ENCODE assay signal across 1 cellular context in the genomic region with DNA sequence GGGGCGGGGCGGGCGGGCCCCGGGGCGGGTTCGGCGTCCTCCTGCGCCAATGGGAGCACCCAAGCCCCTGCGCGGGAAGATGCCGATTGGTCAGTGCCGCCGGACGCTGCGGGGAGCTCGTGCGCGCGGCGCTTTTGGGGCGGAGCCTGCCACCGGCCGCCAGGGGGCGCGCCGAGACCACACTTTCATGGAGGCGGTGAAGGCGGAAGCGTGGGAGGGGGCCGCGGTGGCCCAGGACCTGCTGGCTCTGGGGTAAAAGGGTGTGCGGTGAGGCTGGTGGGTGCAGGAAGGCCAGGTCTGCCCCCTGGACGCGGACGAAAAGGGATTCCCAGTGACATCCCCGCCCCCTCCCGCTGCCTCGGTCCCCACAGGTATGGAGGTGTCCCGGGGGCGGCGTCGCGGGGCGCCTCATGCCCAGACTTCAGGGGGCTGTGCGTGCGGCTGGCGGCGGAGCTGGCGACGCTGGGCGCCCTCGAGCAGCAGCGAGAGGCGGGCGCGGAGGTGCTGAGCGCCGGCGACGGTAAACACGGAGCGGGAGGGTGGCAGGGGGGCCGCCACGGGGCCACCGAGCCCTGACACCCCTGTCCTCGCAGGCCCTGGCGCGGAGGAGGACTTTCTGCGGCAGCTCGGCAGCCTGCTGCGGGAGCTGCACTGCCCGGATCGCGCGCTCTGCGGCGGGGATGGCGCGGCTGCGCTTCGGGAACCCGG.
TF ChIP-seq lines count a peak whose summit lies in the region.

Gene FAM98C, plus strand, starts transcription at position 127 of the 708 bp plus-strand sequence. Its CDS starts 61 bp downstream, at position 188.

TF ChIP-seq in K562, 482 proteins besides CTCF, POLR2A, EP300 and RAD21 (continued from another document and continues in another):
- TF ChIP-seq, protein P1, sequence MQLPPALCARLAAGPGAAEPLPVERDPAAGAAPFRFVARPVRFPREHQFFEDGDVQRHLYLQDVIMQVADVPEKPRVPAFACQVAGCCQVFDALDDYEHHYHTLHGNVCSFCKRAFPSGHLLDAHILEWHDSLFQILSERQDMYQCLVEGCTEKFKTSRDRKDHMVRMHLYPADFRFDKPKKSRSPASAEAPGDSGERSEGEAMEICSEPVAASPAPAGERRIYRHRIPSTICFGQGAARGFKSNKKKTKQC (CRISPR knock-in tag; IDR thresholded peaks at IDR 0.05): peak; percentile 28; the same call in 1 of the 2 replicates
- TF ChIP-seq MECOM (CRISPR knock-in tag; IDR thresholded peaks at IDR 0.05) (no peak), ETV1 (tag; conservative IDR thresholded peaks at IDR 0.05; ENCODE audit: low read depth) (peak; percentile 85), ZNF785 (CRISPR knock-in tag; IDR thresholded peaks at IDR 0.05) (no peak), CXXC5 (CRISPR knock-in tag; IDR thresholded peaks at IDR 0.05) (peak; percentile 96), MYC (IDR thresholded peaks at IDR 0.05; ENCODE audit: low read depth, low read length) (peak; percentile 80), MYC (CRISPR knock-in tag; IDR thresholded peaks at IDR 0.05; ENCODE audit: borderline replicate concordance, low read depth) (no peak), ELF1 (tag; IDR thresholded peaks at IDR 0.05) (peak; percentile 91), TOE1 (IDR thresholded peaks at IDR 0.05; ENCODE audit: borderline replicate concordance) (peak; percentile 15; the same call in 1 of the 2 replicates), TOE1 (CRISPR knock-in tag; IDR thresholded peaks at IDR 0.05; ENCODE audit: borderline replicate concordance, low read depth) (no peak), CBX1 (IDR thresholded peaks at IDR 0.05; ENCODE audit: low read depth) (peak; percentile 46; the same call in 1 of the 2 replicates), PHTF2 (CRISPR knock-in tag; IDR thresholded peaks at IDR 0.05) (no peak), SUPT5H (IDR thresholded peaks at IDR 0.05) (peak; percentile 57), ZC3H11A (IDR thresholded peaks at IDR 0.05; ENCODE audit: low read depth, low read length) (no peak), ZKSCAN8 (CRISPR knock-in tag; IDR thresholded peaks at IDR 0.05) (no peak), PRPF4 (IDR thresholded peaks at IDR 0.05; ENCODE audit: insufficient read depth, low read depth, low read length, poor library complexity, severe bottlenecking) (peak; percentile 70), KLF16 (IDR thresholded peaks at IDR 0.05) (peak; percentile 57), RB1 (IDR thresholded peaks at IDR 0.05; ENCODE audit: low read depth) (peak; percentile 96), MBD2 (IDR thresholded peaks at IDR 0.05; ENCODE audit: borderline replicate concordance, low read depth) (peak; percentile 92; the same call in 1 of the 2 replicates), SIRT6 (IDR thresholded peaks at IDR 0.05; ENCODE audit: low read depth, low read length) (no peak), ZNF583 (CRISPR knock-in tag; IDR thresholded peaks at IDR 0.05) (no peak), ZNF561 (CRISPR knock-in tag; conservative IDR thresholded peaks at IDR 0.05) (no peak), ZNF282 (CRISPR knock-in tag; IDR thresholded peaks at IDR 0.05) (peak; percentile 65; the same call in 1 of the 2 replicates), CHD1 (IDR thresholded peaks at IDR 0.05; ENCODE audit: low read length) (peak; percentile 94), KDM4B (IDR thresholded peaks at IDR 0.05; ENCODE audit: borderline replicate concordance in 2 of 2, low read depth in 1 of 2) (0 out of 4 replicates have a peak, but pooled peaks of 1 of the 2 experiments have one; percentile 33), NONO (IDR thresholded peaks at IDR 0.05; ENCODE audit: low read depth in 2 of 2, low read length in 1 of 2) (peak; percentile 59 to 61; a peak in 2 of 4 replicates), BHLHE40 (IDR thresholded peaks at IDR 0.05; ENCODE audit: low read length) (peak; percentile 89), FOXP4 (CRISPR knock-in tag; IDR thresholded peaks at IDR 0.05; ENCODE audit: borderline replicate concordance) (no peak), NR2C2 (CRISPR knock-in tag; IDR thresholded peaks at IDR 0.05) (peak; percentile 44; the same call in 1 of the 2 replicates), NR2C2 (tag; IDR thresholded peaks at IDR 0.05) (no peak), ZBTB7A (IDR thresholded peaks at IDR 0.05; ENCODE audit: borderline replicate concordance, control insufficient read depth, low read depth, low read length) (peak; percentile 80), KDM5B (IDR thresholded peaks at IDR 0.05; ENCODE audit: insufficient replicate concordance, low read depth, low read length) (peak; percentile 5), ZNF232 (CRISPR knock-in tag; IDR thresholded peaks at IDR 0.05) (no peak), TBP (optimal IDR thresholded peaks at IDR 0.05; ENCODE audit: low read depth, low read length) (peak; percentile 40), GMEB1 (CRISPR knock-in tag; IDR thresholded peaks at IDR 0.05) (peak; percentile 59), TFAM (CRISPR knock-in tag; conservative IDR thresholded peaks at IDR 0.05) (no peak), KLF6 (CRISPR knock-in tag; IDR thresholded peaks at IDR 0.05; ENCODE audit: borderline replicate concordance) (no peak)
- TF ChIP-seq, protein P2, sequence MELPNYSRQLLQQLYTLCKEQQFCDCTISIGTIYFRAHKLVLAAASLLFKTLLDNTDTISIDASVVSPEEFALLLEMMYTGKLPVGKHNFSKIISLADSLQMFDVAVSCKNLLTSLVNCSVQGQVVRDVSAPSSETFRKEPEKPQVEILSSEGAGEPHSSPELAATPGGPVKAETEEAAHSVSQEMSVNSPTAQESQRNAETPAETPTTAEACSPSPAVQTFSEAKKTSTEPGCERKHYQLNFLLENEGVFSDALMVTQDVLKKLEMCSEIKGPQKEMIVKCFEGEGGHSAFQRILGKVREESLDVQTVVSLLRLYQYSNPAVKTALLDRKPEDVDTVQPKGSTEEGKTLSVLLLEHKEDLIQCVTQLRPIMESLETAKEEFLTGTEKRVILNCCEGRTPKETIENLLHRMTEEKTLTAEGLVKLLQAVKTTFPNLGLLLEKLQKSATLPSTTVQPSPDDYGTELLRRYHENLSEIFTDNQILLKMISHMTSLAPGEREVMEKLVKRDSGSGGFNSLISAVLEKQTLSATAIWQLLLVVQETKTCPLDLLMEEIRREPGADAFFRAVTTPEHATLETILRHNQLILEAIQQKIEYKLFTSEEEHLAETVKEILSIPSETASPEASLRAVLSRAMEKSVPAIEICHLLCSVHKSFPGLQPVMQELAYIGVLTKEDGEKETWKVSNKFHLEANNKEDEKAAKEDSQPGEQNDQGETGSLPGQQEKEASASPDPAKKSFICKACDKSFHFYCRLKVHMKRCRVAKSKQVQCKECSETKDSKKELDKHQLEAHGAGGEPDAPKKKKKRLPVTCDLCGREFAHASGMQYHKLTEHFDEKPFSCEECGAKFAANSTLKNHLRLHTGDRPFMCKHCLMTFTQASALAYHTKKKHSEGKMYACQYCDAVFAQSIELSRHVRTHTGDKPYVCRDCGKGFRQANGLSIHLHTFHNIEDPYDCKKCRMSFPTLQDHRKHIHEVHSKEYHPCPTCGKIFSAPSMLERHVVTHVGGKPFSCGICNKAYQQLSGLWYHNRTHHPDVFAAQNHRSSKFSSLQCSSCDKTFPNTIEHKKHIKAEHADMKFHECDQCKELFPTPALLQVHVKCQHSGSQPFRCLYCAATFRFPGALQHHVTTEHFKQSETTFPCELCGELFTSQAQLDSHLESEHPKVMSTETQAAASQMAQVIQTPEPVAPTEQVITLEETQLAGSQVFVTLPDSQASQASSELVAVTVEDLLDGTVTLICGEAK (IDR thresholded peaks at IDR 0.05): no peak
- TF ChIP-seq, protein P2 (CRISPR knock-in tag; IDR thresholded peaks at IDR 0.05): no peak
- TF ChIP-seq, protein P3, sequence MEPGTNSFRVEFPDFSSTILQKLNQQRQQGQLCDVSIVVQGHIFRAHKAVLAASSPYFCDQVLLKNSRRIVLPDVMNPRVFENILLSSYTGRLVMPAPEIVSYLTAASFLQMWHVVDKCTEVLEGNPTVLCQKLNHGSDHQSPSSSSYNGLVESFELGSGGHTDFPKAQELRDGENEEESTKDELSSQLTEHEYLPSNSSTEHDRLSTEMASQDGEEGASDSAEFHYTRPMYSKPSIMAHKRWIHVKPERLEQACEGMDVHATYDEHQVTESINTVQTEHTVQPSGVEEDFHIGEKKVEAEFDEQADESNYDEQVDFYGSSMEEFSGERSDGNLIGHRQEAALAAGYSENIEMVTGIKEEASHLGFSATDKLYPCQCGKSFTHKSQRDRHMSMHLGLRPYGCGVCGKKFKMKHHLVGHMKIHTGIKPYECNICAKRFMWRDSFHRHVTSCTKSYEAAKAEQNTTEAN (CRISPR knock-in tag; IDR thresholded peaks at IDR 0.05): no peak
- TF ChIP-seq, protein P4, sequence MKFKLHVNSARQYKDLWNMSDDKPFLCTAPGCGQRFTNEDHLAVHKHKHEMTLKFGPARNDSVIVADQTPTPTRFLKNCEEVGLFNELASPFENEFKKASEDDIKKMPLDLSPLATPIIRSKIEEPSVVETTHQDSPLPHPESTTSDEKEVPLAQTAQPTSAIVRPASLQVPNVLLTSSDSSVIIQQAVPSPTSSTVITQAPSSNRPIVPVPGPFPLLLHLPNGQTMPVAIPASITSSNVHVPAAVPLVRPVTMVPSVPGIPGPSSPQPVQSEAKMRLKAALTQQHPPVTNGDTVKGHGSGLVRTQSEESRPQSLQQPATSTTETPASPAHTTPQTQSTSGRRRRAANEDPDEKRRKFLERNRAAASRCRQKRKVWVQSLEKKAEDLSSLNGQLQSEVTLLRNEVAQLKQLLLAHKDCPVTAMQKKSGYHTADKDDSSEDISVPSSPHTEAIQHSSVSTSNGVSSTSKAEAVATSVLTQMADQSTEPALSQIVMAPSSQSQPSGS (CRISPR knock-in tag; IDR thresholded peaks at IDR 0.05): no peak
- TF ChIP-seq, protein P5, sequence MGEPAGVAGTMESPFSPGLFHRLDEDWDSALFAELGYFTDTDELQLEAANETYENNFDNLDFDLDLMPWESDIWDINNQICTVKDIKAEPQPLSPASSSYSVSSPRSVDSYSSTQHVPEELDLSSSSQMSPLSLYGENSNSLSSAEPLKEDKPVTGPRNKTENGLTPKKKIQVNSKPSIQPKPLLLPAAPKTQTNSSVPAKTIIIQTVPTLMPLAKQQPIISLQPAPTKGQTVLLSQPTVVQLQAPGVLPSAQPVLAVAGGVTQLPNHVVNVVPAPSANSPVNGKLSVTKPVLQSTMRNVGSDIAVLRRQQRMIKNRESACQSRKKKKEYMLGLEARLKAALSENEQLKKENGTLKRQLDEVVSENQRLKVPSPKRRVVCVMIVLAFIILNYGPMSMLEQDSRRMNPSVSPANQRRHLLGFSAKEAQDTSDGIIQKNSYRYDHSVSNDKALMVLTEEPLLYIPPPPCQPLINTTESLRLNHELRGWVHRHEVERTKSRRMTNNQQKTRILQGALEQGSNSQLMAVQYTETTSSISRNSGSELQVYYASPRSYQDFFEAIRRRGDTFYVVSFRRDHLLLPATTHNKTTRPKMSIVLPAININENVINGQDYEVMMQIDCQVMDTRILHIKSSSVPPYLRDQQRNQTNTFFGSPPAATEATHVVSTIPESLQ (CRISPR knock-in tag; IDR thresholded peaks at IDR 0.05): no peak
